Comparison of ENCODE assay signal across 13 cellular contexts in the genomic region with DNA sequence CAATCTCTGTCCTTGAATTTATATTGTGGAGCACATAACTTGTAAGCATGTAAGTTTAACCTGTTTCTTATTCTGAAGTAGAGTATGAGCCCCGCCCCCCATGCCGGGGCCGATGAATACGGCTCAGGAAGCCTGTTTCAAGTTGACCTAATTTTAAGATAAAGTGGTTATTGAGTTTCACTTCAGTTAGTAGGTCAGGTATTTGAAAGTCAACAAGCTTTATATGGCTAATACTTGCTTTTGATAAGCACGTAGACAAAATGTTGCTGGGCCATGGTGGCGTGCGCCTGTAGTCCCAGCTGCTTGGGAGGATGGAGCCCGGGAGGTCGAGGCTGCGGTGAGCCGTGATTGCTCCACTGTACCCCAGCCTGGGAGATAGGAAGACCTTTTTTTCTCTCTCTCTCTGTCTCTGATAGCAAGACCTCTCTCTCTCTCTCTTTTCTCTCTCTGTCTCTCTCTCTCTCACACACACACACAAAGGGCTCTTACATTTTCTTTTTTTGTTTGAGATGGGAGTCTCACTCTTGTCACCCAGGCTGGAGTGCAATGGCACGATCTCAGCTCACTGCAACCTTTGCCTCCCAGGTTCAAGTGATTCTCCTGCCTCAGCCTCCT. TPM values are rescaled to one million over a fixed set of nuclear protein-coding genes. Genes with fewer than 3 reads are reported as not detected.
DNase-seq lines count a peak whose midpoint lies in the region; ATAC-seq and TF ChIP-seq lines count a peak whose summit lies in the region.
"Had no signal": no experiment of that assay in that cellular context is flagged by ENCODE, and none has a peak within 500 bp of the region (broad histone marks: within the 10 kb centered on the region; RNA-seq: fewer than 3 reads in every experiment).

No MANE protein-coding gene starts in this region.

- TF ChIP-seq CTCF in neural progenitor cell (IDR thresholded peaks at IDR 0.05) (no peak), brain microvascular endothelial cell (IDR thresholded peaks at IDR 0.05; ENCODE audit: low read depth, low read length, missing control alignments) (no peak)

- no peaks in the 10 kb centered on the region for H3K27me3 ChIP-seq in neural progenitor cell
- no peaks in the 10 kb centered on the region for H3K27me3 ChIP-seq in brain microvascular endothelial cell (replicated peaks)
- H3K27me3 ChIP-seq: hepatocyte had no signal

- H3K4me3 ChIP-seq in neural progenitor cell (no peak overlapping the region), brain microvascular endothelial cell (ENCODE audit: low read depth, low read length) (no peak overlapping the region)
- H3K4me3 ChIP-seq: hepatocyte had no signal

- peak overlapping the region; percentile 27 for H3K4me3 Mint-ChIP-seq in activated T-cell treated with anti-CD3 and anti-CD28 coated beads, Interleukin-2, amount 50 U/mL, for 4 hours
- H3K4me3 Mint-ChIP-seq in neural progenitor cell = no peak overlapping the region

- H3K27ac ChIP-seq in neural progenitor cell (no peak overlapping the region), brain microvascular endothelial cell (no peak overlapping the region)
- H3K27ac ChIP-seq: hepatocyte had no signal

- ATAC-seq in activated T-cell treated with anti-CD3 and anti-CD28 coated beads, Interleukin-2, amount 50 U/mL, for 4 hours = peak in 1 of 2 donors; percentile 12
- ATAC-seq in HG03139 (IDR thresholded peaks at IDR 0.05; ENCODE audit: unreplicated experiment) = no peak

- H3F3A ChIP-seq in neural progenitor cell (ENCODE audit: low read depth) = peaks cover 38% of the 10 kb centered on the region

- H3K36me3 Mint-ChIP-seq in activated T-cell treated with anti-CD3 and anti-CD28 coated beads, Interleukin-2, amount 50 U/mL, for 4 hours (ENCODE audit: insufficient read depth) = peaks cover 22% of the 10 kb centered on the region
- H3K36me3 Mint-ChIP-seq in neural progenitor cell = peaks cover 36% of the 10 kb centered on the region

- peaks cover 47% of the 10 kb centered on the region for H4K20me1 ChIP-seq in neural progenitor cell (ENCODE audit: low read depth)

- H3K9me3 Mint-ChIP-seq in activated T-cell treated with anti-CD3 and anti-CD28 coated beads, Interleukin-2, amount 50 U/mL, for 4 hours = no peaks in the 10 kb centered on the region
- no peaks in the 10 kb centered on the region for H3K9me3 Mint-ChIP-seq in neural progenitor cell

- no peak overlapping the region for H3K4me2 ChIP-seq in neural progenitor cell
- H3K4me2 ChIP-seq: hepatocyte had no signal

- no peaks in the 10 kb centered on the region for H3K27me3 Mint-ChIP-seq in activated T-cell treated with anti-CD3 and anti-CD28 coated beads, Interleukin-2, amount 50 U/mL, for 4 hours (ENCODE audit: low read depth)
- peaks cover 4% of the 10 kb centered on the region for H3K27me3 Mint-ChIP-seq in neural progenitor cell (ENCODE audit: insufficient read depth, low read depth)

- H3K4me1 Mint-ChIP-seq in activated T-cell treated with anti-CD3 and anti-CD28 coated beads, Interleukin-2, amount 50 U/mL, for 4 hours (ENCODE audit: low read depth) = peaks cover 49% of the 10 kb centered on the region
- peaks cover 6% of the 10 kb centered on the region for H3K4me1 Mint-ChIP-seq in neural progenitor cell

- DNase-seq in activated T-cell treated with anti-CD3 and anti-CD28 coated beads, Interleukin-2, amount 50 U/mL, for 4 hours = peak; percentile 16
- no peak for DNase-seq in activated T-cell treated with anti-CD3 and anti-CD28 coated beads, Interleukin-2, amount 50 U/mL, for 48 hours
- DNase-seq in T follicular helper cell (ENCODE audit: low read depth) (peak; percentile 15), neural progenitor cell (ENCODE audit: low spot score) (no peak), brain microvascular endothelial cell (no peak), dedifferentiated amniotic fluid mesenchymal stem cell (ENCODE audit: extremely low spot score) (no peak)
- peak; percentile 64 for DNase-seq in central memory CD4-positive, alpha-beta T cell
- DNase-seq: NCI-H1092 treated with DMSO at 0.1 percent for 48 hours, NCI-H69, OCI-M1, retina had no signal

- H3K9me3 ChIP-seq in neural progenitor cell (ENCODE audit: low read depth) = no peaks in the 10 kb centered on the region

- H3K36me3 ChIP-seq in neural progenitor cell (no peaks in the 10 kb centered on the region), brain microvascular endothelial cell (replicated peaks) (peaks cover 21% of the 10 kb centered on the region)

- H3K79me2 ChIP-seq in neural progenitor cell (ENCODE audit: low read depth) = peaks cover 33% of the 10 kb centered on the region

- no peak overlapping the region for H3K9ac ChIP-seq in neural progenitor cell

- H2AFZ ChIP-seq in neural progenitor cell (replicated peaks) = no peak overlapping the region
- H2AFZ ChIP-seq: hepatocyte had no signal

- H3K27ac Mint-ChIP-seq in neural progenitor cell = peak overlapping the region; percentile 54

- H3K4me1 ChIP-seq in neural progenitor cell = peaks cover 6% of the 10 kb centered on the region

- in situ Hi-C loops in brain microvascular endothelial cell (cut with HindIII; ENCODE audit: low pct_ligation_motif_present, low sequenced_read_pairs) = no loop called here

RNA-seq across cellular contexts. Expression of gene YWHAH, which starts 14.4 kb away (rescaled TPM):
- 10 to 100 TPM; 63.0 to 88.6 (median 78.1) TPM for total RNA-seq in activated T-cell treated with anti-CD3 and anti-CD28 coated beads, Interleukin-2, amount 50 U/mL, for 4 hours
- 154 and 158 TPM in 2 replicates for total RNA-seq in neural progenitor cell (ENCODE audit: low replicate concordance)

Comparison
In these comparisons a context has a peak if more than half of its experiments do, and no peak if none do; other contexts are left out.
1. DNase-seq: peak in activated T-cell treated with anti-CD3 and anti-CD28 coated beads, Interleukin-2, amount 50 U/mL, for 4 hours (single experiment), T follicular helper cell (single experiment) and central memory CD4-positive, alpha-beta T cell (single experiment); none in activated T-cell treated with anti-CD3 and anti-CD28 coated beads, Interleukin-2, amount 50 U/mL, for 48 hours (0 of 2), neural progenitor cell (single experiment), brain microvascular endothelial cell (single experiment) and dedifferentiated amniotic fluid mesenchymal stem cell (single experiment).